Comparison of ENCODE assay signal across 8 cellular contexts in genomic region chr10:7819126-7819470, GRCh38. TPM values are rescaled to one million over a fixed set of nuclear protein-coding genes. Genes with fewer than 3 reads are reported as not detected.
DNase-seq lines count a peak whose midpoint lies in the region; ATAC-seq and TF ChIP-seq lines count a peak whose summit lies in the region.

No MANE protein-coding gene starts in this region.

- H3K9me3 ChIP-seq in KOPT-K1 (ENCODE audit: insufficient read depth, low read length, poor library complexity, severe bottlenecking) (no peaks in the 10 kb centered on the region), testis (no peaks in the 10 kb centered on the region)

- no peaks in the 10 kb centered on the region for H3K27me3 ChIP-seq in testis

- TF ChIP-seq CTCF in epithelial cell of proximal tubule (conservative IDR thresholded peaks at IDR 0.05; ENCODE audit: low read depth, low read length) (peak; percentile 53), testis (IDR thresholded peaks at IDR 0.05) (no peak)

- peak; percentile 48 for ATAC-seq in GM21786 (IDR thresholded peaks at IDR 0.05; ENCODE audit: unreplicated experiment)

- peaks cover 22% of the 10 kb centered on the region for H3K4me1 ChIP-seq in testis

- DNase-seq in NCI-H1417 (lab: John Stamatoyannopoulos, UW): peak in 2 of 3 experiments; percentile 25 to 30
- no peak for DNase-seq in NCI-H1417 treated with DMSO at 0.1 percent for 48 hours (lab: John Stamatoyannopoulos, UW)
- peak; percentile 8 to 12 for DNase-seq in activated CD4-positive, alpha-beta T cell treated with anti-CD3 and anti-CD28 coated beads for 4 hours
- DNase-seq in epithelial cell of proximal tubule (ENCODE audit: low read depth): no peak
- DNase-seq in middle frontal gyrus (ENCODE audit: extremely low spot score, low spot score): peak; percentile 52
- DNase-seq in testis: peak; percentile 78

- H3K4me3 ChIP-seq in epithelial cell of proximal tubule (ENCODE audit: low read depth, low read length): peak overlapping the region; percentile 96
- peak overlapping the region; percentile 92 to 96 for H3K4me3 ChIP-seq in testis

- intact Hi-C loops in testis (cut with DNase I; ENCODE audit: low total_unique reads): no loop called here

- 0% methylated on average over 17 of the region's 17 CpGs for WGBS in testis, 2 donors

- H3K27ac ChIP-seq in KOPT-K1 (ENCODE audit: low read depth, low read length, poor library complexity, severe bottlenecking): peak overlapping the region; percentile 69
- peak overlapping the region; percentile 80 to 86 for H3K27ac ChIP-seq in testis

- peaks cover 28% of the 10 kb centered on the region for H3K36me3 ChIP-seq in KOPT-K1 (ENCODE audit: insufficient read depth, low read length)
- no peaks in the 10 kb centered on the region for H3K36me3 ChIP-seq in testis (ENCODE audit: low read depth, missing control alignments)

- TF ChIP-seq POLR2A in testis (IDR thresholded peaks at IDR 0.05): no peak

RNA-seq across cellular contexts. Expression of gene TAF3, which starts 0.8 kb away (rescaled TPM):
- total RNA-seq in epithelial cell of proximal tubule (3.0 and 4.8 TPM in 2 replicates), testis (10 to 100 TPM; 32.8 to 33.0 TPM)
- polyA plus RNA-seq in testis (ENCODE audit: insufficient read depth, low read depth, low replicate concordance): 7.0 TPM

RNA-seq across cellular contexts. Expression of gene ATP5F1C, which starts 31.1 kb away (rescaled TPM):
- total RNA-seq in epithelial cell of proximal tubule (285 and 343 TPM in 2 replicates), testis (100 to 1,000 TPM; 246 to 272 TPM)
- polyA plus RNA-seq in testis (ENCODE audit: insufficient read depth, low read depth, low replicate concordance): 186 TPM

RNA-seq across cellular contexts. Expression of gene KIN, which starts 31.3 kb away (rescaled TPM):
- total RNA-seq in epithelial cell of proximal tubule (8.9 and 10.8 TPM in 2 replicates), testis (10 to 100 TPM in 1 of 2 donors, 1 to 10 TPM in 1; 9.1 to 10.6 TPM)
- 8.3 TPM for polyA plus RNA-seq in testis (ENCODE audit: insufficient read depth, low read depth, low replicate concordance)

Comparison
In these comparisons a context has a peak if more than half of its experiments do, and no peak if none do; other contexts are left out.
1. DNase-seq: peak in NCI-H1417 (2 of 3), activated CD4-positive, alpha-beta T cell treated with anti-CD3 and anti-CD28 coated beads for 4 hours (2 of 2), middle frontal gyrus (single experiment) and testis (single experiment); none in NCI-H1417 treated with DMSO at 0.1 percent for 48 hours (single experiment) and epithelial cell of proximal tubule (single experiment).